Comparison of ENCODE assay signal across 9 cellular contexts in the genomic region with DNA sequence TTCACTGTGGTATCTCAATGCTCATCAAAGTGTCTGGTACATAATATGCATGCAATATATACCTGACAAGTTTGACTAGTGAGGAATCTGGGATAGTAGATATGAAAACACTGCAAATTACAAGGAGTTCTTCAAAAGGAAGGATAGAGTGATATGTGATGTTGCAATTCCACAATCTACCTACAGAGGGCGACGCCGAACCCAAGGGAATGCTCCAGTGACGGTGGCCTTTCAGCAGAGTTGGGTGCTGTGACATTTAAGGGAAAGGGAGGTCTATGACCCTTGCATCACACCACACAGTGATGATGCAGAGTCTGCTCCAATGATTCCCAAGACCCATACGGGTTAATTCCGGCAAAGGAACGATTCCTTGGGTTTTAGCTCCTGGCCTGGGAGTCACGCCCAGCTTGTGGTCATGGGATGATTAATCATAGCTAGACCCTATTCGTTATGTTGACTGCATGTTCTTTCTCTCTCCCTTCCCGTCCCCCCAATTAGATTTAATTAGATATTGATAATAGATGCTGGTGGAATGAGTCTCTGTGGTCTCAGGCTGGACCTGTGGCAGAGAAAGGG.
DNase-seq lines count a peak whose midpoint lies in the region; ATAC-seq and TF ChIP-seq lines count a peak whose summit lies in the region.
"Had no signal": no experiment of that assay in that cellular context is flagged by ENCODE, and none has a peak within 500 bp of the region (broad histone marks: within the 10 kb centered on the region; RNA-seq: fewer than 3 reads in every experiment).

No MANE protein-coding gene starts in this region.

- H3K36me3 ChIP-seq in mucosa of descending colon (ENCODE audit: low read depth) = no peaks in the 10 kb centered on the region
- no peaks in the 10 kb centered on the region for H3K36me3 ChIP-seq in effector memory CD4-positive, alpha-beta T cell (ENCODE audit: control insufficient read depth, insufficient read depth, low read length)
- H3K36me3 ChIP-seq: BLaER1 treated with 17β-estradiol and CSF1 and Interleukin-3, amounts not matched to agents 10 nM and 100 nM had no signal

- TF ChIP-seq CTCF in activated CD8-positive, alpha-beta T cell treated with anti-CD3 and anti-CD28 coated beads for 36 hours (IDR thresholded peaks at IDR 0.05) = peak; percentile 80
- TF ChIP-seq CTCF in mucosa of descending colon (IDR thresholded peaks at IDR 0.05) = peak; percentile 44

- no peak overlapping the region for H3K27ac Mint-ChIP-seq in activated CD8-positive, alpha-beta T cell treated with anti-CD3 and anti-CD28 coated beads for 36 hours

- peaks cover 7% of the 10 kb centered on the region for H3K27me3 Mint-ChIP-seq in activated CD8-positive, alpha-beta T cell treated with anti-CD3 and anti-CD28 coated beads for 36 hours

- no peak overlapping the region for H3K4me3 Mint-ChIP-seq in activated CD8-positive, alpha-beta T cell treated with anti-CD3 and anti-CD28 coated beads for 36 hours

- no peaks in the 10 kb centered on the region for H3K36me3 Mint-ChIP-seq in activated CD8-positive, alpha-beta T cell treated with anti-CD3 and anti-CD28 coated beads for 36 hours (ENCODE audit: low read depth)

- no peaks in the 10 kb centered on the region for H3K27me3 ChIP-seq in effector memory CD4-positive, alpha-beta T cell (replicated peaks; ENCODE audit: control insufficient read depth, insufficient read depth, low read length, poor library complexity, severe bottlenecking)
- H3K27me3 ChIP-seq: BLaER1 treated with 17β-estradiol and CSF1 and Interleukin-3, amounts not matched to agents 10 nM and 100 nM had no signal

- H3K9me3 ChIP-seq in mucosa of descending colon = no peaks in the 10 kb centered on the region
- H3K9me3 ChIP-seq in effector memory CD4-positive, alpha-beta T cell (ENCODE audit: control insufficient read depth, low read length) = no peaks in the 10 kb centered on the region

- no peak overlapping the region for H3K4me3 ChIP-seq in mucosa of descending colon
- no peak overlapping the region for H3K4me3 ChIP-seq in effector memory CD4-positive, alpha-beta T cell (ENCODE audit: insufficient read depth, low read depth, low read length, poor library complexity, severe bottlenecking)
- H3K4me3 ChIP-seq: BLaER1 treated with 17β-estradiol and CSF1 and Interleukin-3, amounts not matched to agents 10 nM and 100 nM had no signal

- CTCF ChIA-PET in activated CD8-positive, alpha-beta T cell treated with anti-CD3 and anti-CD28 coated beads for 36 hours (lab: Charles Lee) = interaction anchor here (0.6 to 1.4 kb wide), 5 partner anchors 12 to 116 kb away, joined by 3 to 7 read pairs (median 3); no protein-coding TSS in a partner anchor

- no peak for ATAC-seq in activated CD8-positive, alpha-beta T cell treated with anti-CD3 and anti-CD28 coated beads for 36 hours
- ATAC-seq in mucosa of descending colon = peak; percentile 68
- ATAC-seq in HG03139 (IDR thresholded peaks at IDR 0.05; ENCODE audit: unreplicated experiment) = no peak
- ATAC-seq in HG02759 (IDR thresholded peaks at IDR 0.05; ENCODE audit: unreplicated experiment) = no peak

- H3K4me1 ChIP-seq in mucosa of descending colon (ENCODE audit: low read depth) = no peaks in the 10 kb centered on the region
- no peaks in the 10 kb centered on the region for H3K4me1 ChIP-seq in effector memory CD4-positive, alpha-beta T cell (ENCODE audit: control insufficient read depth, insufficient read depth, low read length, poor library complexity, severe bottlenecking)

- intact Hi-C loops in activated CD8-positive, alpha-beta T cell treated with anti-CD3 and anti-CD28 coated beads for 36 hours (cut with micrococcal nuclease) = no loop called here
- intact Hi-C loops in mucosa of descending colon (cut with DNase I, micrococcal nuclease) = no loop called here

- POLR2A ChIA-PET in activated CD8-positive, alpha-beta T cell treated with anti-CD3 and anti-CD28 coated beads for 36 hours (lab: Charles Lee) = no interaction called here

- no peaks in the 10 kb centered on the region for H3K4me1 Mint-ChIP-seq in activated CD8-positive, alpha-beta T cell treated with anti-CD3 and anti-CD28 coated beads for 36 hours (ENCODE audit: low read depth)

- H3K27ac ChIP-seq in effector memory CD4-positive, alpha-beta T cell (ENCODE audit: insufficient read depth, low read length, poor library complexity, severe bottlenecking) = no peak overlapping the region
- H3K27ac ChIP-seq: BLaER1 treated with 17β-estradiol and CSF1 and Interleukin-3, amounts not matched to agents 10 nM and 100 nM had no signal

- DNase-seq in NCI-H1436 (lab: John Stamatoyannopoulos, UW) (peak; percentile 44), NCI-H1436 treated with DMSO at 0.1 percent for 48 hours (lab: John Stamatoyannopoulos, UW) (no peak), HuH-7 (ENCODE audit: low spot score) (peak; percentile 31), mucosa of descending colon (peak in 1 of 3 donors; percentile 72)
- peak; percentile 54 for DNase-seq in activated CD8-positive, alpha-beta T cell treated with anti-CD3 and anti-CD28 coated beads for 36 hours
- DNase-seq in effector memory CD4-positive, alpha-beta T cell = no peak

- H3K9me3 Mint-ChIP-seq in activated CD8-positive, alpha-beta T cell treated with anti-CD3 and anti-CD28 coated beads for 36 hours = peaks cover 4% of the 10 kb centered on the region

Comparison
In these comparisons a context has a peak if more than half of its experiments do, and no peak if none do; other contexts are left out.
1. DNase-seq: peak in NCI-H1436 (single experiment), HuH-7 (single experiment) and activated CD8-positive, alpha-beta T cell treated with anti-CD3 and anti-CD28 coated beads for 36 hours (single experiment); none in NCI-H1436 treated with DMSO at 0.1 percent for 48 hours (single experiment) and effector memory CD4-positive, alpha-beta T cell (0 of 3).